Comparison of ENCODE assay signal across 26 cellular contexts in genomic region chr1:185961664-185962063, GRCh38.
DNase-seq lines count a peak whose midpoint lies in the region; FAIRE-seq and TF ChIP-seq lines count a peak whose summit lies in the region.
"Had no signal": no experiment of that assay in that cellular context is flagged by ENCODE, and none has a peak within 500 bp of the region (broad histone marks: within the 10 kb centered on the region; RNA-seq: fewer than 3 reads in every experiment).

No MANE protein-coding gene starts in this region.

- H3K9me1 ChIP-seq in endothelial cell of umbilical vein (replicated peaks; ENCODE audit: control insufficient read depth, extremely low read depth, insufficient read depth, low read length) (no peaks in the 10 kb centered on the region), keratinocyte (ENCODE audit: control insufficient read depth, extremely low read depth, insufficient read depth, low read length) (no peaks in the 10 kb centered on the region)

- DNase-seq in D721Med (ENCODE audit: insufficient read length, low spot score) (no peak), RWPE1 (ENCODE audit: low spot score) (peak; percentile 20), endothelial cell of umbilical vein (ENCODE audit: low read depth, low spot score) (peak; percentile 29), keratinocyte (ENCODE audit: low read depth, low spot score) (no peak), posterior vena cava (ENCODE audit: low spot score) (no peak), GM19240 (ENCODE audit: insufficient read length, low spot score) (no peak), SW480 (ENCODE audit: low spot score) (no peak), SHP77 treated with DMSO at 0.1 percent for 48 hours (lab: John Stamatoyannopoulos, UW) (no peak)
- DNase-seq: activated B cell treated with CpG ODN at 0.5 μM for 24 hours; activated CD4-positive, alpha-beta T cell treated with anti-CD3 and anti-CD28 coated beads, Interleukin-2, amount 50 U/mL, for 48 hours; activated CD8-positive, alpha-beta memory T cell treated with anti-CD3 and anti-CD28 coated beads, Interleukin-2, amount 50 U/mL, for 48 hours; activated effector memory CD4-positive, alpha-beta T cell treated with anti-CD3 and anti-CD28 coated beads, Interleukin-2, amount 50 U/mL, for 16 hours; activated naive CD8-positive, alpha-beta T cell treated with anti-CD3 and anti-CD28 coated beads, Interleukin-2, amount 50 U/mL, for 24 hours; brain microvascular endothelial cell; CD4-positive, CD25-positive, alpha-beta regulatory T cell; dermis blood vessel endothelial cell; mucosa of descending colon; NCI-H2107; stimulated activated CD4-positive, alpha-beta T cell treated with anti-CD3 and anti-CD28 coated beads, Interleukin-2, amount 100 ng/mL, for 48 hours; stimulated activated naive CD4-positive, alpha-beta T cell; testis had no signal

- H3K27ac ChIP-seq in RWPE1 = no peak overlapping the region
- no peak overlapping the region for H3K27ac ChIP-seq in endothelial cell of umbilical vein (ENCODE audit: insufficient read depth, low read depth, low read length)
- H3K27ac ChIP-seq in keratinocyte (ENCODE audit: control insufficient read depth, insufficient read depth, low read length) = no peak overlapping the region
- H3K27ac ChIP-seq: brain microvascular endothelial cell, neural progenitor cell, prostate gland, SK-N-MC, testis had no signal

- TF ChIP-seq POLR2A in endothelial cell of umbilical vein (IDR thresholded peaks at IDR 0.05; ENCODE audit: low read depth, low read length) = no peak

- H3K27me3 ChIP-seq in endothelial cell of umbilical vein (ENCODE audit: control insufficient read depth in 2 of 2, insufficient read depth in 2 of 2, low read length in 2 of 2) (no peaks in the 10 kb centered on the region), keratinocyte (ENCODE audit: control insufficient read depth, extremely low read depth, insufficient read depth, low read length) (no peaks in the 10 kb centered on the region)
- H3K27me3 ChIP-seq: brain microvascular endothelial cell, neural progenitor cell, testis had no signal

- H2AFZ ChIP-seq in endothelial cell of umbilical vein (ENCODE audit: low read depth, low read length) (no peak overlapping the region), keratinocyte (ENCODE audit: control insufficient read depth, low read length) (peak overlapping the region; percentile 13)
- H2AFZ ChIP-seq: neural progenitor cell had no signal

- no peaks in the 10 kb centered on the region for H4K20me1 ChIP-seq in endothelial cell of umbilical vein (replicated peaks; ENCODE audit: control insufficient read depth, extremely low read depth, insufficient read depth, low read length)
- no peaks in the 10 kb centered on the region for H4K20me1 ChIP-seq in keratinocyte (ENCODE audit: control insufficient read depth, extremely low read depth, insufficient read depth, low read length)

- H3K4me1 ChIP-seq in endothelial cell of umbilical vein (ENCODE audit: control insufficient read depth, extremely low read depth, insufficient read depth, low read length) (no peaks in the 10 kb centered on the region), keratinocyte (ENCODE audit: control insufficient read depth, extremely low read depth, insufficient read depth, low read length) (peaks cover 6% of the 10 kb centered on the region)
- H3K4me1 ChIP-seq: HAP-1, prostate gland, testis had no signal

- H3K79me2 ChIP-seq in endothelial cell of umbilical vein (ENCODE audit: control insufficient read depth, insufficient read depth, low read length) (no peaks in the 10 kb centered on the region), keratinocyte (ENCODE audit: control insufficient read depth, insufficient read depth, low read length) (no peaks in the 10 kb centered on the region)

- no peak overlapping the region for H3K9ac ChIP-seq in endothelial cell of umbilical vein (replicated peaks; ENCODE audit: extremely low read depth, insufficient read depth, low read length)
- H3K9ac ChIP-seq in keratinocyte (ENCODE audit: control insufficient read depth, extremely low read depth, insufficient read depth, low read length) = no peak overlapping the region
- H3K9ac ChIP-seq: neural progenitor cell had no signal

- intact Hi-C loops in endothelial cell of umbilical vein (cut with micrococcal nuclease) (no loop called here), posterior vena cava (cut with DNase I) (no loop called here)

- TF ChIP-seq CTCF in D721Med (IDR thresholded peaks at IDR 0.05; ENCODE audit: insufficient read depth, missing control alignments) (no peak), RWPE1 (conservative IDR thresholded peaks at IDR 0.05; ENCODE audit: low read depth) (no peak), endothelial cell of umbilical vein (IDR thresholded peaks at IDR 0.05; ENCODE audit: extremely low read depth in 1 of 2, insufficient read depth in 1 of 2, low read depth in 1 of 2, low read length in 2 of 2) (no peak), keratinocyte (optimal IDR thresholded peaks at IDR 0.05 in 1 of 3, IDR thresholded peaks at IDR 0.05 in 1 of 3, conservative IDR thresholded peaks at IDR 0.05 in 1 of 3; ENCODE audit: extremely low read depth in 1 of 3, insufficient read depth in 2 of 3, low read length in 3 of 3) (no peak)

- no TSS peak for BruUV-seq in endothelial cell of umbilical vein (replicated peaks; lab: Mats Ljungman, UMichigan)

- H3K9me3 ChIP-seq in endothelial cell of umbilical vein (replicated peaks; ENCODE audit: control insufficient read depth, insufficient read depth, low read length) (no peaks in the 10 kb centered on the region), keratinocyte (ENCODE audit: control insufficient read depth, low read depth, low read length) (no peaks in the 10 kb centered on the region)
- H3K9me3 ChIP-seq: HAP-1, mucosa of descending colon, prostate gland, testis had no signal

- FAIRE-seq in D721Med (lab: Jason Lieb, UNC) = peak; percentile 11
- no peak for FAIRE-seq in endothelial cell of umbilical vein (lab: Jason Lieb, UNC)
- FAIRE-seq in keratinocyte (lab: Jason Lieb, UNC) = peak; percentile 23

- POLR2A ChIA-PET in RWPE1 (lab: Yijun Ruan, JAX; ENCODE audit: low non-redundant PET) (interaction anchor here (0.7 kb wide), 1 partner anchor 118 kb away, joined by 3 read pairs; no protein-coding TSS in a partner anchor), endothelial cell of umbilical vein (lab: Charles Lee) (no interaction called here)

- no peak overlapping the region for H3K4me3 ChIP-seq in endothelial cell of umbilical vein (replicated peaks in 1 of 3; ENCODE audit: insufficient read depth in 1 of 3, low read depth in 1 of 3, low read length in 3 of 3)
- no peak overlapping the region for H3K4me3 ChIP-seq in keratinocyte (ENCODE audit: control insufficient read depth in 2 of 3, extremely low read depth in 1 of 3, insufficient read depth in 2 of 3, low read depth in 1 of 3, low read length in 3 of 3)
- H3K4me3 ChIP-seq: HAP-1, mucosa of descending colon, neural progenitor cell, prostate gland, SK-N-MC, skin epidermis, testis had no signal

- CTCF ChIA-PET in RWPE1 (lab: Yijun Ruan, JAX) = no interaction called here
- CTCF ChIA-PET in endothelial cell of umbilical vein (lab: Charles Lee) = no interaction called here

- dilution Hi-C loops in endothelial cell of umbilical vein (cut with MboI; ENCODE audit: extremely low pct_ligation_motif_present, low sequenced_read_pairs) (no loop called here), keratinocyte (cut with MboI; ENCODE audit: extremely low pct_ligation_motif_present, low sequenced_read_pairs) (no loop called here)

- H3K36me3 ChIP-seq in endothelial cell of umbilical vein (ENCODE audit: control insufficient read depth in 2 of 2, extremely low read depth in 1 of 2, insufficient read depth in 2 of 2, low read length in 2 of 2) (no peaks in the 10 kb centered on the region), keratinocyte (ENCODE audit: control insufficient read depth in 2 of 2, extremely low read depth in 1 of 2, insufficient read depth in 2 of 2, low read length in 2 of 2) (no peaks in the 10 kb centered on the region)
- H3K36me3 ChIP-seq: brain microvascular endothelial cell, HAP-1, neural progenitor cell, prostate gland had no signal

- H3K4me2 ChIP-seq in endothelial cell of umbilical vein (ENCODE audit: insufficient read depth, low read length) (no peak overlapping the region), keratinocyte (ENCODE audit: control insufficient read depth, extremely low read depth, insufficient read depth, low read depth, low read length) (peak overlapping the region; percentile 45)
- H3K4me2 ChIP-seq: neural progenitor cell had no signal

TF ChIP-seq in endothelial cell of umbilical vein, 7 proteins besides CTCF, POLR2A, EP300 and RAD21:
- TF ChIP-seq FOS (IDR thresholded peaks at IDR 0.05; ENCODE audit: borderline replicate concordance, insufficient read depth, low read length) = no peak
- no peak for TF ChIP-seq EZH2 (IDR thresholded peaks at IDR 0.05; ENCODE audit: borderline replicate concordance, low read depth, low read length, severe bottlenecking)
- no peak for TF ChIP-seq MYC (IDR thresholded peaks at IDR 0.05; ENCODE audit: low read depth, low read length)
- no peak for TF ChIP-seq POLR2AphosphoS5 (IDR thresholded peaks at IDR 0.05; ENCODE audit: insufficient read depth, low read depth, low read length)
- no peak for TF ChIP-seq MAX (IDR thresholded peaks at IDR 0.05; ENCODE audit: insufficient read depth, insufficient read length)
- no peak for TF ChIP-seq JUN (IDR thresholded peaks at IDR 0.05; ENCODE audit: borderline replicate concordance, insufficient read depth, insufficient read length, low read depth)
- TF ChIP-seq GATA2 (IDR thresholded peaks at IDR 0.05; ENCODE audit: insufficient read depth, insufficient read length, low read depth, low read length) = no peak

Comparison
In these comparisons a context has a peak if more than half of its experiments do, and no peak if none do; other contexts are left out.
1. DNase-seq: peak in RWPE1 (single experiment) and endothelial cell of umbilical vein (single experiment); none in D721Med (single experiment), keratinocyte (single experiment), posterior vena cava (single experiment), GM19240 (single experiment), SW480 (single experiment) and SHP77 treated with DMSO at 0.1 percent for 48 hours (single experiment).